In the genomic region with DNA sequence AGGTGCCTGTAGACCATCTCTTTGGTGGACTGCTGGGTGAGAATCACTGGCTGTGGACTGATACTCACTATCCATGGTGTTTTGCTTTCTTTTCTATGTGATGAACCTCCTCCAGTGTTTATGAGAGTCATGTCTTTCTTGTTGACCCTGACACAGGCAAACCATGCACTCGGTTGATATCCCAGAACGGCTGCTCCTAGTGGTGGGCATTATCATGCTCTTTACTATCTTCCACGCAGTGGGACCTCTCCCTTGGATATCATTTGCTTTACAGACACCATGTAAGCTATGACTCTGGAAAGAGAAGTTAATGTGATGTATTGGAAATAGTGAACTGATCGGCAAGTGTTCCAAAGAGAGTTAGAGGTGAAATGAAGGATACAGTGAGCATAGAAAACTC, we compare ENCODE assay signal across 1 cellular context.
TF ChIP-seq lines count a peak whose summit lies in the region.

No MANE protein-coding gene starts in this region.

TF ChIP-seq in HepG2, 621 proteins besides CTCF, POLR2A, EP300 and RAD21 (continued from another document):
- TF ChIP-seq, protein P1, sequence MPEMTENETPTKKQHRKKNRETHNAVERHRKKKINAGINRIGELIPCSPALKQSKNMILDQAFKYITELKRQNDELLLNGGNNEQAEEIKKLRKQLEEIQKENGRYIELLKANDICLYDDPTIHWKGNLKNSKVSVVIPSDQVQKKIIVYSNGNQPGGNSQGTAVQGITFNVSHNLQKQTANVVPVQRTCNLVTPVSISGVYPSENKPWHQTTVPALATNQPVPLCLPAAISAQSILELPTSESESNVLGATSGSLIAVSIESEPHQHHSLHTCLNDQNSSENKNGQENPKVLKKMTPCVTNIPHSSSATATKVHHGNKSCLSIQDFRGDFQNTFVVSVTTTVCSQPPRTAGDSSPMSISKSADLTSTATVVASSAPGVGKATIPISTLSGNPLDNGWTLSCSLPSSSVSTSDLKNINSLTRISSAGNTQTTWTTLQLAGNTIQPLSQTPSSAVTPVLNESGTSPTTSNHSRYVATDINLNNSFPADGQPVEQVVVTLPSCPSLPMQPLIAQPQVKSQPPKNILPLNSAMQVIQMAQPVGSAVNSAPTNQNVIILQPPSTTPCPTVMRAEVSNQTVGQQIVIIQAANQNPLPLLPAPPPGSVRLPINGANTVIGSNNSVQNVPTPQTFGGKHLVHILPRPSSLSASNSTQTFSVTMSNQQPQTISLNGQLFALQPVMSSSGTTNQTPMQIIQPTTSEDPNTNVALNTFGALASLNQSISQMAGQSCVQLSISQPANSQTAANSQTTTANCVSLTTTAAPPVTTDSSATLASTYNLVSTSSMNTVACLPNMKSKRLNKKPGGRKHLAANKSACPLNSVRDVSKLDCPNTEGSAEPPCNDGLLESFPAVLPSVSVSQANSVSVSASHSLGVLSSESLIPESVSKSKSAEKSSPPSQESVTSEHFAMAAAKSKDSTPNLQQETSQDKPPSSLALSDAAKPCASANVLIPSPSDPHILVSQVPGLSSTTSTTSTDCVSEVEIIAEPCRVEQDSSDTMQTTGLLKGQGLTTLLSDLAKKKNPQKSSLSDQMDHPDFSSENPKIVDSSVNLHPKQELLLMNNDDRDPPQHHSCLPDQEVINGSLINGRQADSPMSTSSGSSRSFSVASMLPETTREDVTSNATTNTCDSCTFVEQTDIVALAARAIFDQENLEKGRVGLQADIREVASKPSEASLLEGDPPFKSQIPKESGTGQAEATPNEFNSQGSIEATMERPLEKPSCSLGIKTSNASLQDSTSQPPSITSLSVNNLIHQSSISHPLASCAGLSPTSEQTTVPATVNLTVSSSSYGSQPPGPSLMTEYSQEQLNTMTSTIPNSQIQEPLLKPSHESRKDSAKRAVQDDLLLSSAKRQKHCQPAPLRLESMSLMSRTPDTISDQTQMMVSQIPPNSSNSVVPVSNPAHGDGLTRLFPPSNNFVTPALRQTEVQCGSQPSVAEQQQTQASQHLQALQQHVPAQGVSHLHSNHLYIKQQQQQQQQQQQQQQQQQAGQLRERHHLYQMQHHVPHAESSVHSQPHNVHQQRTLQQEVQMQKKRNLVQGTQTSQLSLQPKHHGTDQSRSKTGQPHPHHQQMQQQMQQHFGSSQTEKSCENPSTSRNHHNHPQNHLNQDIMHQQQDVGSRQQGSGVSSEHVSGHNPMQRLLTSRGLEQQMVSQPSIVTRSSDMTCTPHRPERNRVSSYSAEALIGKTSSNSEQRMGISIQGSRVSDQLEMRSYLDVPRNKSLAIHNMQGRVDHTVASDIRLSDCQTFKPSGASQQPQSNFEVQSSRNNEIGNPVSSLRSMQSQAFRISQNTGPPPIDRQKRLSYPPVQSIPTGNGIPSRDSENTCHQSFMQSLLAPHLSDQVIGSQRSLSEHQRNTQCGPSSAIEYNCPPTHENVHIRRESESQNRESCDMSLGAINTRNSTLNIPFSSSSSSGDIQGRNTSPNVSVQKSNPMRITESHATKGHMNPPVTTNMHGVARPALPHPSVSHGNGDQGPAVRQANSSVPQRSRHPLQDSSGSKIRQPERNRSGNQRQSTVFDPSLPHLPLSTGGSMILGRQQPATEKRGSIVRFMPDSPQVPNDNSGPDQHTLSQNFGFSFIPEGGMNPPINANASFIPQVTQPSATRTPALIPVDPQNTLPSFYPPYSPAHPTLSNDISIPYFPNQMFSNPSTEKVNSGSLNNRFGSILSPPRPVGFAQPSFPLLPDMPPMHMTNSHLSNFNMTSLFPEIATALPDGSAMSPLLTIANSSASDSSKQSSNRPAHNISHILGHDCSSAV (CRISPR knock-in tag; IDR thresholded peaks at IDR 0.05; ENCODE audit: borderline replicate concordance), result no peak
- TF ChIP-seq, protein P2, sequence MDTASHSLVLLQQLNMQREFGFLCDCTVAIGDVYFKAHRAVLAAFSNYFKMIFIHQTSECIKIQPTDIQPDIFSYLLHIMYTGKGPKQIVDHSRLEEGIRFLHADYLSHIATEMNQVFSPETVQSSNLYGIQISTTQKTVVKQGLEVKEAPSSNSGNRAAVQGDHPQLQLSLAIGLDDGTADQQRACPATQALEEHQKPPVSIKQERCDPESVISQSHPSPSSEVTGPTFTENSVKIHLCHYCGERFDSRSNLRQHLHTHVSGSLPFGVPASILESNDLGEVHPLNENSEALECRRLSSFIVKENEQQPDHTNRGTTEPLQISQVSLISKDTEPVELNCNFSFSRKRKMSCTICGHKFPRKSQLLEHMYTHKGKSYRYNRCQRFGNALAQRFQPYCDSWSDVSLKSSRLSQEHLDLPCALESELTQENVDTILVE (CRISPR knock-in tag; IDR thresholded peaks at IDR 0.05), result no peak
- no peak for TF ChIP-seq ZNF24 (IDR thresholded peaks at IDR 0.05)
- no peak for TF ChIP-seq ZFP41 (CRISPR knock-in tag; IDR thresholded peaks at IDR 0.05; ENCODE audit: borderline replicate concordance)
TF ChIP-seq in HepG2: peak in this region for 0.
